ENCODE assay signal across 14 cellular contexts in genomic region chr16:87628940-87629339, GRCh38. TPM values are rescaled to one million over a fixed set of nuclear protein-coding genes. Genes with fewer than 3 reads are reported as not detected.
A peak's percentile ranks its signal among the peaks of the same experiment; 100 is the strongest.
DNase-seq lines count a peak whose midpoint lies in the region; ATAC-seq and TF ChIP-seq lines count a peak whose summit lies in the region.
"Had no signal": no experiment of that assay in that cellular context is flagged by ENCODE, and none has a peak within 500 bp of the region (broad histone marks: within the 10 kb centered on the region; RNA-seq: fewer than 3 reads in every experiment).

No MANE protein-coding gene starts in this region.

- H3K36me3 Mint-ChIP-seq in GM23338 (ENCODE audit: low read depth), result peaks cover 8% of the 10 kb centered on the region; the same call in 2 of the 3 replicates

- no peak overlapping the region for H3K18ac ChIP-seq in mesenchymal stem cell (ENCODE audit: low read depth in 1 of 2, low read length in 2 of 2)

- H3K4me2 ChIP-seq in mesenchymal stem cell (ENCODE audit: low read length, poor library complexity, severe bottlenecking), result no peak overlapping the region
- H3K4me2 ChIP-seq in GM23338, result no peak overlapping the region
- H3K4me2 ChIP-seq: hepatocyte had no signal

- no peak for ATAC-seq in GM23338

- H3K27me3 ChIP-seq in adrenal gland (no peaks in the 10 kb centered on the region), mesenchymal stem cell (ENCODE audit: control insufficient read depth in 1 of 2, insufficient read depth in 1 of 2, low read length in 2 of 2) (peaks cover 28 to 78% of the 10 kb centered on the region in 2 experiments), GM23338 (ENCODE audit: insufficient read depth) (no peaks in the 10 kb centered on the region)

- H3K36me3 ChIP-seq in adrenal gland (replicated peaks in 1 of 2) (no peaks in the 10 kb centered on the region), mesenchymal stem cell (ENCODE audit: control insufficient read depth in 1 of 2, insufficient read depth in 2 of 2, low read depth in 1 of 2, low read length in 2 of 2) (no peaks in the 10 kb centered on the region), GM23338 (ENCODE audit: insufficient read depth) (no peaks in the 10 kb centered on the region)

- H3K4me3 ChIP-seq in adrenal gland (no peak overlapping the region), mesenchymal stem cell (ENCODE audit: insufficient read depth in 1 of 2, low read depth in 1 of 2, low read length in 2 of 2) (no peak overlapping the region), GM23338 (no peak overlapping the region)
- H3K4me3 ChIP-seq: hepatocyte had no signal

- peaks cover 7% of the 10 kb centered on the region; the same call in 2 of the 3 replicates for H3K4me1 Mint-ChIP-seq in GM23338

- H3K9me3 ChIP-seq in adrenal gland (replicated peaks in 1 of 3) (no peaks in the 10 kb centered on the region), mesenchymal stem cell (ENCODE audit: control insufficient read depth, low read length) (peaks cover 11% of the 10 kb centered on the region)

- no peak overlapping the region for H2BK15ac ChIP-seq in mesenchymal stem cell (ENCODE audit: low read depth, poor library complexity, severe bottlenecking)

- 30 to 39% (median 32%) methylated on average over 4 to 7 of the region's 7 CpGs for WGBS in adrenal gland, 4 donors
- 77% methylated on average over 6 of the region's 7 CpGs for WGBS in mesenchymal stem cell

- no peak overlapping the region for H2BK5ac ChIP-seq in mesenchymal stem cell (ENCODE audit: low read depth, low read length, poor library complexity, severe bottlenecking)

- no peaks in the 10 kb centered on the region for H3K79me2 ChIP-seq in GM23338 (replicated peaks; ENCODE audit: insufficient read depth)
- H3K79me2 ChIP-seq: hepatocyte had no signal

- peak overlapping the region in 2 of 5 donors; percentile 24 to 62 for H3K27ac ChIP-seq in adrenal gland
- H3K27ac ChIP-seq in mesenchymal stem cell (ENCODE audit: low read length, poor library complexity, severe bottlenecking), result no peak overlapping the region
- H3K27ac ChIP-seq in GM23338 (ENCODE audit: low read depth), result no peak overlapping the region
- H3K27ac ChIP-seq: hepatocyte had no signal

- no peak overlapping the region for H3K4me3 Mint-ChIP-seq in GM23338
- H3K4me3 Mint-ChIP-seq: stimulated activated naive CD8-positive, alpha-beta T cell treated with anti-CD3 and anti-CD28 coated beads, Interleukin-15, Interleukin-2, amounts not matched to agents 100 ng/mL and 50 ng/mL, for 24 hours; T-helper 1 cell treated with Interleukin-12 subunit alpha and Interleukin-12 subunit beta and Interleukin-4 antibody, amounts not matched to agents 30 μg/mL and 1 μg/mL, for 36 hours had no signal

- TF ChIP-seq CTCF in adrenal gland (IDR thresholded peaks at IDR 0.05) (no peak), GM23338 (conservative IDR thresholded peaks at IDR 0.05; ENCODE audit: low read depth in 2 of 2) (no peak)

- H4K20me1 ChIP-seq in GM23338 (replicated peaks; ENCODE audit: insufficient read depth), result peaks cover 3% of the 10 kb centered on the region

- peaks cover 5% of the 10 kb centered on the region for H3K27me3 Mint-ChIP-seq in GM23338 (ENCODE audit: insufficient read depth, low read depth, poor library complexity)

- H2AK5ac ChIP-seq in mesenchymal stem cell (ENCODE audit: low read length, severe bottlenecking), result no peak overlapping the region

- H3K9me2 ChIP-seq in GM23338 (ENCODE audit: insufficient read depth), result no peaks in the 10 kb centered on the region

- DNase-seq in DMS53 treated with DMSO at 0.1 percent for 48 hours (lab: John Stamatoyannopoulos, UW; ENCODE audit: unreplicated experiment), result peak; percentile 21
- DNase-seq in LHCN-M2 (ENCODE audit: low read depth), result peak; percentile 51
- DNase-seq in adrenal gland, result peak; percentile 83 to 97 (median 95)
- DNase-seq in mesenchymal stem cell, result peak; percentile 50
- DNase-seq in NCI-H2081 (lab: John Stamatoyannopoulos, UW), result no peak
- DNase-seq in head of caudate nucleus, result no peak
- no peak for DNase-seq in GM23338 (ENCODE audit: low spot score)
- no peak for DNase-seq in GM19238 (ENCODE audit: insufficient read length, low spot score)
- DNase-seq: activated CD8-positive, alpha-beta memory T cell treated with anti-CD3 and anti-CD28 coated beads, Interleukin-2, amount 50 U/mL, for 4 hours; caudate nucleus; stimulated activated CD4-positive, alpha-beta T cell treated with anti-CD3 and anti-CD28 coated beads, Interleukin-12 subunit alpha, Interleukin-12 subunit beta, amount 100 ng/mL, for 4 hours had no signal

- no peak overlapping the region for H3K4ac ChIP-seq in mesenchymal stem cell (ENCODE audit: low read depth in 1 of 2, low read length in 2 of 2)

- H2BK12ac ChIP-seq in mesenchymal stem cell (ENCODE audit: low read length in 2 of 2), result no peak overlapping the region

- no peak overlapping the region for H4K8ac ChIP-seq in mesenchymal stem cell (ENCODE audit: low read length)

- H2BK120ac ChIP-seq in mesenchymal stem cell (ENCODE audit: low read depth, low read length), result no peak overlapping the region

- no peak overlapping the region for H2AFZ ChIP-seq in mesenchymal stem cell (ENCODE audit: low read depth, low read length)
- H2AFZ ChIP-seq in GM23338, result no peak overlapping the region
- H2AFZ ChIP-seq: hepatocyte had no signal

- no peak overlapping the region for H3K9ac ChIP-seq in mesenchymal stem cell (ENCODE audit: low read length)

- no peak overlapping the region for H3K23ac ChIP-seq in mesenchymal stem cell (ENCODE audit: low read length in 2 of 2)

- peaks cover 3% of the 10 kb centered on the region; the same call in 2 of the 3 replicates for H3K9me3 Mint-ChIP-seq in GM23338
- H3K9me3 Mint-ChIP-seq: T-helper 1 cell treated with Interleukin-12 subunit alpha and Interleukin-12 subunit beta and Interleukin-4 antibody, amounts not matched to agents 30 μg/mL and 1 μg/mL, for 36 hours had no signal

- H3K79me1 ChIP-seq in mesenchymal stem cell (replicated peaks; ENCODE audit: low read length, poor library complexity, severe bottlenecking), result no peaks in the 10 kb centered on the region

- H3K14ac ChIP-seq in mesenchymal stem cell (ENCODE audit: low read length in 2 of 2), result no peak overlapping the region

- H4K91ac ChIP-seq in mesenchymal stem cell (ENCODE audit: low read length), result no peak overlapping the region

- no peaks in the 10 kb centered on the region for H3F3A ChIP-seq in GM23338 (replicated peaks; ENCODE audit: low read depth)

- H3K27ac Mint-ChIP-seq in GM23338, result no peak overlapping the region
- H3K27ac Mint-ChIP-seq: stimulated activated naive CD8-positive, alpha-beta T cell treated with anti-CD3 and anti-CD28 coated beads, Interleukin-15, Interleukin-2, amounts not matched to agents 100 ng/mL and 50 ng/mL, for 24 hours; T-helper 1 cell treated with Interleukin-12 subunit alpha and Interleukin-12 subunit beta and Interleukin-4 antibody, amounts not matched to agents 30 μg/mL and 1 μg/mL, for 36 hours had no signal

- intact Hi-C loops in adrenal gland (cut with DNase I), result no loop called here
- intact Hi-C loops in head of caudate nucleus (cut with DNase I), result no loop called here

- peaks cover 4 to 5% of the 10 kb centered on the region in 2 donors for H3K4me1 ChIP-seq in adrenal gland (replicated peaks in 1 of 2)
- peaks cover 8% of the 10 kb centered on the region for H3K4me1 ChIP-seq in mesenchymal stem cell (ENCODE audit: control insufficient read depth, insufficient read depth, low read depth, low read length)
- H3K4me1 ChIP-seq in GM23338 (ENCODE audit: insufficient read depth), result no peaks in the 10 kb centered on the region

- TF ChIP-seq POLR2A in adrenal gland (IDR thresholded peaks at IDR 0.05), result peak in 1 of 2 donors; percentile 41

TF ChIP-seq in GM23338, 12 proteins besides CTCF, POLR2A, EP300 and RAD21 (continues in another document):
- TF ChIP-seq EZH2phosphoT487 (IDR thresholded peaks at IDR 0.05; ENCODE audit: unreplicated experiment) (no peak), CREB1 (CRISPR knock-in tag; IDR thresholded peaks at IDR 0.05; ENCODE audit: low read depth) (no peak), EZH2 (IDR thresholded peaks at IDR 0.05; ENCODE audit: low read depth, unreplicated experiment) (no peak)

RNA-seq across cellular contexts. Expression of gene JPH3, which starts 26.6 kb away (rescaled TPM):
- total RNA-seq in LHCN-M2 (2014; rRNA removed), result not detected in 2 replicates
- polyA plus RNA-seq in LHCN-M2 (2012), result 0.01 TPM
- 1 to 10 TPM in 2 of 8 donors, under 1 TPM in 5, not detected in 1; 0.10 to 3.7 (median 0.38) TPM for total RNA-seq in adrenal gland
- 1 to 10 TPM in 1 of 3 donors, under 1 TPM in 2; 0.71 to 1.4 (median 0.82) TPM for polyA plus RNA-seq in adrenal gland
- 0.03 TPM for polyA plus RNA-seq in mesenchymal stem cell (2013, experiment 1 of 2)
- polyA plus RNA-seq in mesenchymal stem cell (2013, experiment 2 of 2), result not detected
- total RNA-seq in GM23338 (2014; rRNA removed; shearing (Covaris generic)), result 35.2 and 38.3 TPM in 2 replicates
- polyA plus RNA-seq in GM23338 (2016; fragmentation: Nextera tagmentation; extraction: Ambion mirVana), result 8.4 and 8.8 TPM in 2 replicates

Comparison
In these comparisons a context has a peak if more than half of its experiments do, and no peak if none do; other contexts are left out.
1. DNase-seq: peak in DMS53 treated with DMSO at 0.1 percent for 48 hours (single experiment), LHCN-M2 (single experiment), adrenal gland (7 of 7) and mesenchymal stem cell (single experiment); none in NCI-H2081 (0 of 2), head of caudate nucleus (0 of 42), GM23338 (single experiment) and GM19238 (single experiment).